9 cellular contexts compared by ENCODE assay signal in the genomic region with DNA sequence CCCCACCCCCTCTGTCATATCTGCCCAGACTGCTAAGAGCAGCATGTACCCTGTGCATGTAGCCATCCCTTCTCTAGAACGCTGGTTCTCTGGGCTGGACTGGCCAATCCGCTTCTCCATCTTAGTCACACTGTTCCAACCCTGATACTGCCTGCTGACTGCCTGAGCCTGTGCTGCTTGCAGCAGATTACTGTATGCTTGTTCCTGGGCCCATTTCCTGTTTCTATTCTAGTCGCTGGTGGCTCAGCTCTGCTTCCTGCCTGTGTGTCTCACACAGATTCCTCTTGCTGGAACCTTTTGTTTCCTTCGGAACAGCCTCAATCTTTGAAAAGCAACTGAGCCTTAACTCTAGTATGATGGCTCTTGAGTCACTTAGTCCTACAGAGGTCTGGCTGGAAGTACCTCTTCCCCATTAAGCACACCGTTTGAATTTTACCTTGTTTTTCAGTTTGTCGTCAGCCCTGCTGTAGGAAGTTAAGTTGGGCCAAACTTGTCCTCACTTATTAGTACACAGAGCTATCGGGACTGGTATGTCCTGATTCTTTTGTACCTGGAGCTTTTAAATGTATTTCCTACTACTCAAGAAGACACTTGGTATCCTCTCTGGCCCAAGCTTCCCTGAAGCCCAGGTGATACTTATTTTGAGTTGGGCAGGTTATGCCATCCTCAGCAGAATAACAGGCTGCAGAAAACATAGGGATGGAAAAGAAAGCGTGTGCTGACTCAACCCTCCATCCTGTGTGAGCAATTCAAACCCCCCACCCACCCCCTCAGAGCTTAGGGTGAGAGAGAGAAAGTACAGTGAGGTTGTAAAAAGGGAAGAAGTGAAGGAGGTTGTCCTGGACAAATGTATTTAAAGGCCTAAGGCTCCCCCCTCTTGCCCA. TPM values are rescaled to one million over a fixed set of nuclear protein-coding genes. Genes with fewer than 3 reads are reported as not detected.
DNase-seq lines count a peak whose midpoint lies in the region; ATAC-seq and TF ChIP-seq lines count a peak whose summit lies in the region.
"Had no signal": no experiment of that assay in that cellular context is flagged by ENCODE, and none has a peak within 500 bp of the region (broad histone marks: within the 10 kb centered on the region; RNA-seq: fewer than 3 reads in every experiment).

No MANE protein-coding gene starts in this region.

- H3K4me3 Mint-ChIP-seq in CD14-positive monocyte = peak overlapping the region; percentile 47 to 80

- H3K36me3 ChIP-seq in cardiac muscle cell (peaks cover 30% of the 10 kb centered on the region), aorta (ENCODE audit: control insufficient read depth in 1 of 2, insufficient read depth in 2 of 2, low read length in 1 of 2) (peaks cover 1 to 3% of the 10 kb centered on the region in 2 donors)

- peak; percentile 98 for ATAC-seq in GM19395 (IDR thresholded peaks at IDR 0.05; ENCODE audit: unreplicated experiment)
- peak; percentile 95 for ATAC-seq in HG03521 (IDR thresholded peaks at IDR 0.05; ENCODE audit: unreplicated experiment)
- peak; percentile 89 to 92 for ATAC-seq in activated naive CD4-positive, alpha-beta T cell treated with anti-CD3 and anti-CD28 coated beads, Interleukin-2, amount 50 U/mL, for 72 hours
- peak; percentile 92 for ATAC-seq in aorta (ENCODE audit: low FRiP score)

- H3K27ac ChIP-seq in cardiac muscle cell (peak overlapping the region; percentile 65), aorta (ENCODE audit: low read depth in 1 of 2, low read length in 2 of 2) (peak overlapping the region; percentile 33 to 77)
- H3K27ac ChIP-seq: VCaP had no signal

- H3K27ac Mint-ChIP-seq in CD14-positive monocyte = peak overlapping the region; percentile 84 to 95 (median 92)
- H3K27ac Mint-ChIP-seq in activated naive CD4-positive, alpha-beta T cell treated with anti-CD3 and anti-CD28 coated beads, Interleukin-2, amount 50 U/mL, for 72 hours = peak overlapping the region; percentile 92 to 93

- H3K27me3 Mint-ChIP-seq in CD14-positive monocyte (ENCODE audit: low read depth in 3 of 3) = no peaks in the 10 kb centered on the region

- no peak overlapping the region for H3K4me3 ChIP-seq in cardiac muscle cell
- H3K4me3 ChIP-seq in aorta (ENCODE audit: low read length in 2 of 2) = no peak overlapping the region

- 29 to 34% methylated on average over 8 of the region's 8 CpGs for WGBS in aorta, 2 donors

- peaks cover 56% of the 10 kb centered on the region for H3K4me1 Mint-ChIP-seq in CD14-positive monocyte

- in situ Hi-C loops in SK-MEL-5 (cut with HindIII; ENCODE audit: low pct_unique_long_range_greater_than_20kb, low sequenced_read_pairs) = no loop called here

- H3K9me3 ChIP-seq in cardiac muscle cell (ENCODE audit: low read depth) (no peaks in the 10 kb centered on the region), aorta (ENCODE audit: control insufficient read depth, low read length) (no peaks in the 10 kb centered on the region)

- DNase-seq in CD14-positive monocyte (ENCODE audit: low spot score) (peak; percentile 81), SK-MEL-5 (ENCODE audit: low read depth, low spot score) (peak; percentile 85), cardiac muscle cell (ENCODE audit: low read depth in 1 of 2, low spot score in 1 of 2) (peak; percentile 41 to 91), renal cortical epithelial cell (ENCODE audit: low read depth) (peak; percentile 76), aorta (peak; percentile 82 to 90)
- DNase-seq in activated naive CD4-positive, alpha-beta T cell treated with anti-CD3 and anti-CD28 coated beads, Interleukin-2, amount 50 U/mL, for 72 hours (ENCODE audit: low spot score in 2 of 2) = peak; percentile 79 to 87

- H3K27me3 ChIP-seq in cardiac muscle cell (no peaks in the 10 kb centered on the region), aorta (ENCODE audit: control insufficient read depth in 1 of 2, insufficient read depth in 2 of 2, low read length in 1 of 2) (no peaks in the 10 kb centered on the region)

- peaks cover 58 to 84% of the 10 kb centered on the region in 2 donors for H3K36me3 Mint-ChIP-seq in CD14-positive monocyte
- H3K36me3 Mint-ChIP-seq in activated naive CD4-positive, alpha-beta T cell treated with anti-CD3 and anti-CD28 coated beads, Interleukin-2, amount 50 U/mL, for 72 hours = peaks cover 27 to 52% of the 10 kb centered on the region in 2 donors

- peaks cover 7% of the 10 kb centered on the region for H3K4me1 ChIP-seq in cardiac muscle cell (ENCODE audit: low read depth)
- peaks cover 0 to 4% of the 10 kb centered on the region in 2 donors for H3K4me1 ChIP-seq in aorta (ENCODE audit: control insufficient read depth in 1 of 2, insufficient read depth in 2 of 2, low read length in 2 of 2)

- TF ChIP-seq CTCF in CD14-positive monocyte (IDR thresholded peaks at IDR 0.05) (no peak), cardiac muscle cell (IDR thresholded peaks at IDR 0.05; ENCODE audit: low read depth, low read length) (no peak)

- intact Hi-C loops in CD14-positive monocyte (cut with micrococcal nuclease) = loop anchor here in 1 of 2 donors (5.0 kb wide), 2 partner anchors 43 to 47 kb away; partner anchors contain the start of genes ARID1A and PIGV
- intact Hi-C loops in aorta (cut with DNase I) = no loop called here

- H3K9me3 Mint-ChIP-seq in CD14-positive monocyte = peaks cover 0 to 5% (median 0%) of the 10 kb centered on the region in 7 donors
- H3K9me3 Mint-ChIP-seq in activated naive CD4-positive, alpha-beta T cell treated with anti-CD3 and anti-CD28 coated beads, Interleukin-2, amount 50 U/mL, for 72 hours = peaks cover 0 to 3% of the 10 kb centered on the region in 2 donors

RNA-seq across cellular contexts. Expression of gene PIGV, which starts 43.4 kb away (rescaled TPM):
- polyA plus RNA-seq in CD14-positive monocyte (1 to 10 TPM; 8.3 to 9.5 TPM), cardiac muscle cell (11.7 and 12.4 TPM in 2 replicates), aorta (10 to 100 TPM in 1 of 2 donors, 1 to 10 TPM in 1; 6.9 to 10.9 TPM)
- 18.8 and 19.0 TPM in 2 replicates for total RNA-seq in SK-MEL-5 (2014; rRNA removed; shearing (Covaris generic))
- polyA plus RNA-seq in SK-MEL-5 (2015; cell fraction: cytosol; rRNA removed) = 13.2 and 13.4 TPM in 2 replicates
- polyA plus RNA-seq in SK-MEL-5 (2015; cell fraction: nucleus; rRNA removed) = 12.5 and 14.6 TPM in 2 replicates
- total RNA-seq in activated naive CD4-positive, alpha-beta T cell treated with anti-CD3 and anti-CD28 coated beads, Interleukin-2, amount 50 U/mL, for 72 hours = 10 to 100 TPM; 15.9 to 21.0 TPM
- total RNA-seq in cardiac muscle cell (8.5 and 13.7 TPM in 2 replicates), renal cortical epithelial cell (21.4 and 27.9 TPM in 2 replicates), aorta (10 to 100 TPM in 1 of 2 donors, 1 to 10 TPM in 1; 6.8 to 10.3 TPM)

RNA-seq across cellular contexts. Expression of gene ARID1A, which starts 48.5 kb away (rescaled TPM):
- polyA plus RNA-seq in CD14-positive monocyte = 1 to 10 TPM; 6.6 to 9.5 TPM
- total RNA-seq in SK-MEL-5 (2014; rRNA removed; shearing (Covaris generic)) = 11.1 and 11.2 TPM in 2 replicates
- polyA plus RNA-seq in SK-MEL-5 (2015; cell fraction: cytosol; rRNA removed) = 39.6 and 47.4 TPM in 2 replicates
- polyA plus RNA-seq in SK-MEL-5 (2015; cell fraction: nucleus; rRNA removed) = 26.5 and 30.0 TPM in 2 replicates
- total RNA-seq in activated naive CD4-positive, alpha-beta T cell treated with anti-CD3 and anti-CD28 coated beads, Interleukin-2, amount 50 U/mL, for 72 hours = 100 to 1,000 TPM; 110 to 116 TPM
- 52.9 and 93.3 TPM in 2 replicates for total RNA-seq in cardiac muscle cell
- 28.5 and 43.1 TPM in 2 replicates for polyA plus RNA-seq in cardiac muscle cell
- total RNA-seq in renal cortical epithelial cell = 6.4 and 60.4 TPM in 2 replicates
- 10 to 100 TPM; 55.9 to 72.3 TPM for total RNA-seq in aorta
- polyA plus RNA-seq in aorta = 10 to 100 TPM in 1 of 2 donors, 1 to 10 TPM in 1; 6.5 to 13.7 TPM
